In the genomic region with DNA sequence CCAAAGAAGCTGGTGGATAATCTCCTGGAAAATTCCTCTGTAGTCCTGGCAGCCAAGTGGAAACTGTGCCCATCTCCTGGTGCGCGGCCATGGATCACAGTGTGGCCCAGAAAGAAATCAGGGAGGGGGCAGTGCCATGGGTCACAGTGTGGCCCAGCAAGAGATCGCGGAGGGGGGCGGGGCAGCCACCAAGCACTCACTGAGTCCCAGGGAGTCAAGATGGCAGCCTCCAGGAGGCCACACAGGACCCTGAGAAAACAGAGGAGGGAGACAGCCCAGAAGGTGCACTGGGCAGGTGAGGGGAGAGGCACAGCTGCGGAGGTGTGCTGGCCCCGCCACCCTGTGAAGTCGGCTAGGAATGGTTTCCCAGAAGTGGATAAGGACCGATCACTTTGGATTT, we compare ENCODE assay signal across 29 cellular contexts. TPM values are rescaled to one million over a fixed set of nuclear protein-coding genes. Genes with fewer than 3 reads are reported as not detected.
"Had no signal": no experiment of that assay in that cellular context is flagged by ENCODE, and none has a peak within 500 bp of the region (broad histone marks: within the 10 kb centered on the region; RNA-seq: fewer than 3 reads in every experiment).

No MANE protein-coding gene starts in this region.

- H3K4me1 Mint-ChIP-seq: activated CD4-positive, alpha-beta T cell treated with anti-CD3 and anti-CD28 coated beads, Interleukin-2, amount 10 ng/mL, durations not matched to agents 7 days and 5 days; activated naive CD4-positive, alpha-beta T cell treated with anti-CD3 and anti-CD28 coated beads, Interleukin-2, amount 50 U/mL, for 24 hours; activated naive CD8-positive, alpha-beta T cell treated with anti-CD3 and anti-CD28 coated beads, Interleukin-2, amount 50 U/mL, for 24 hours had no signal

- H3K9me3 ChIP-seq: gastroesophageal sphincter, right atrium auricular region, spleen, upper lobe of left lung had no signal

- H3K79me2 ChIP-seq: parathyroid adenoma had no signal

- FAIRE-seq: colon, kidney had no signal

- DNase-seq: activated CD4-positive, alpha-beta T cell treated with anti-CD3 and anti-CD28 coated beads for 1 hour; activated CD4-positive, alpha-beta T cell treated with anti-CD3 and anti-CD28 coated beads, Interleukin-2, amount 10 ng/mL, durations not matched to agents 7 days and 5 days; activated CD8-positive, alpha-beta T cell treated with anti-CD3 and anti-CD28 coated beads, Interleukin-2, amount 10 ng/mL, durations not matched to agents 7 days and 5 days; activated naive CD8-positive, alpha-beta T cell treated with anti-CD3 and anti-CD28 coated beads, Interleukin-2, amount 50 U/mL, for 24 hours; amygdala; central memory CD4-positive, alpha-beta T cell; effector memory CD4-positive, alpha-beta T cell; erythroblast; hippocampal formation; kidney; left colon; midbrain; naive thymus-derived CD4-positive, alpha-beta T cell; nucleus accumbens; spleen; T-helper 2 cell had no signal

- H2AFZ ChIP-seq: parathyroid adenoma had no signal

- H3K4me3 Mint-ChIP-seq: activated CD4-positive, alpha-beta T cell treated with anti-CD3 and anti-CD28 coated beads, Interleukin-2, amount 10 ng/mL, durations not matched to agents 7 days and 5 days; activated CD8-positive, alpha-beta T cell treated with anti-CD3 and anti-CD28 coated beads, Interleukin-2, amount 10 ng/mL, durations not matched to agents 7 days and 5 days; activated naive CD4-positive, alpha-beta T cell treated with anti-CD3 and anti-CD28 coated beads, Interleukin-2, amount 50 U/mL, for 24 hours; activated naive CD8-positive, alpha-beta T cell treated with anti-CD3 and anti-CD28 coated beads, Interleukin-2, amount 50 U/mL, for 24 hours; naive thymus-derived CD4-positive, alpha-beta T cell; neural crest cell; stimulated activated naive CD8-positive, alpha-beta T cell treated with anti-CD3 and anti-CD28 coated beads, Interleukin-15, Interleukin-2, amounts not matched to agents 100 ng/mL and 50 ng/mL, for 24 hours; WTC11 had no signal

- H3K27me3 Mint-ChIP-seq: activated CD4-positive, alpha-beta T cell treated with anti-CD3 and anti-CD28 coated beads, Interleukin-2, amount 10 ng/mL, durations not matched to agents 7 days and 5 days; activated naive CD4-positive, alpha-beta T cell treated with anti-CD3 and anti-CD28 coated beads, Interleukin-2, amount 50 U/mL, for 24 hours; stimulated activated naive CD8-positive, alpha-beta T cell treated with anti-CD3 and anti-CD28 coated beads, Interleukin-15, Interleukin-2, amounts not matched to agents 100 ng/mL and 50 ng/mL, for 24 hours had no signal

- H3K9ac ChIP-seq: parathyroid adenoma had no signal

- H3K27ac Mint-ChIP-seq: activated CD4-positive, alpha-beta T cell treated with anti-CD3 and anti-CD28 coated beads, Interleukin-2, amount 10 ng/mL, durations not matched to agents 7 days and 5 days; activated CD8-positive, alpha-beta T cell treated with anti-CD3 and anti-CD28 coated beads, Interleukin-2, amount 10 ng/mL, durations not matched to agents 7 days and 5 days; activated naive CD4-positive, alpha-beta T cell treated with anti-CD3 and anti-CD28 coated beads, Interleukin-2, amount 50 U/mL, for 24 hours; activated naive CD8-positive, alpha-beta T cell treated with anti-CD3 and anti-CD28 coated beads, Interleukin-2, amount 50 U/mL, for 24 hours; naive thymus-derived CD4-positive, alpha-beta T cell; stimulated activated naive CD8-positive, alpha-beta T cell treated with anti-CD3 and anti-CD28 coated beads, Interleukin-15, Interleukin-2, amounts not matched to agents 100 ng/mL and 50 ng/mL, for 24 hours; WTC11 had no signal

- H3K36me3 Mint-ChIP-seq: activated naive CD4-positive, alpha-beta T cell treated with anti-CD3 and anti-CD28 coated beads, Interleukin-2, amount 50 U/mL, for 24 hours; naive thymus-derived CD4-positive, alpha-beta T cell; WTC11 had no signal

- H3K36me3 ChIP-seq: gastroesophageal sphincter, right atrium auricular region, spleen, upper lobe of left lung had no signal

- ATAC-seq: activated CD8-positive, alpha-beta T cell treated with anti-CD3 and anti-CD28 coated beads, Interleukin-2, amount 10 ng/mL, durations not matched to agents 7 days and 5 days; activated naive CD8-positive, alpha-beta T cell treated with anti-CD3 and anti-CD28 coated beads, Interleukin-2, amount 50 U/mL, for 24 hours; gastroesophageal sphincter; left colon; naive thymus-derived CD4-positive, alpha-beta T cell; WTC11 had no signal

- H3K27me3 ChIP-seq: right atrium auricular region, upper lobe of left lung had no signal

- H3K4me3 ChIP-seq: dorsolateral prefrontal cortex, gastroesophageal sphincter, right atrium auricular region, spleen, upper lobe of left lung had no signal

- H3K9me3 Mint-ChIP-seq: activated CD4-positive, alpha-beta T cell treated with anti-CD3 and anti-CD28 coated beads, Interleukin-2, amount 10 ng/mL, durations not matched to agents 7 days and 5 days; activated naive CD4-positive, alpha-beta T cell treated with anti-CD3 and anti-CD28 coated beads, Interleukin-2, amount 50 U/mL, for 24 hours; activated naive CD8-positive, alpha-beta T cell treated with anti-CD3 and anti-CD28 coated beads, Interleukin-2, amount 50 U/mL, for 24 hours; neural crest cell; stimulated activated naive CD8-positive, alpha-beta T cell treated with anti-CD3 and anti-CD28 coated beads, Interleukin-15, Interleukin-2, amounts not matched to agents 100 ng/mL and 50 ng/mL, for 24 hours; WTC11 had no signal

- H3K27ac ChIP-seq: dorsolateral prefrontal cortex, gastroesophageal sphincter, parathyroid adenoma, right atrium auricular region, spleen, upper lobe of left lung had no signal

- H3K4me1 ChIP-seq: gastroesophageal sphincter, parathyroid adenoma, right atrium auricular region, upper lobe of left lung had no signal

RNA-seq across cellular contexts. Expression of a gene that starts 8.1 kb away (rescaled TPM):
- total RNA-seq: activated CD4-positive, alpha-beta T cell treated with anti-CD3 and anti-CD28 coated beads, Interleukin-2, amount 10 ng/mL, durations not matched to agents 7 days and 5 days; activated CD8-positive, alpha-beta T cell treated with anti-CD3 and anti-CD28 coated beads, Interleukin-2, amount 10 ng/mL, durations not matched to agents 7 days and 5 days; fibroblast of villous mesenchyme; left colon; naive thymus-derived CD4-positive, alpha-beta T cell; pulmonary artery endothelial cell; right atrium auricular region; spleen; subcutaneous adipose tissue; WTC11 had no signal

RNA-seq across cellular contexts. Expression of a gene that starts 27.3 kb away (rescaled TPM):
- total RNA-seq: activated CD4-positive, alpha-beta T cell treated with anti-CD3 and anti-CD28 coated beads, Interleukin-2, amount 10 ng/mL, durations not matched to agents 7 days and 5 days; activated CD8-positive, alpha-beta T cell treated with anti-CD3 and anti-CD28 coated beads, Interleukin-2, amount 10 ng/mL, durations not matched to agents 7 days and 5 days; left colon; naive thymus-derived CD4-positive, alpha-beta T cell; spleen; WTC11 had no signal

RNA-seq across cellular contexts. Expression of a gene that starts 50.8 kb away (rescaled TPM):
- total RNA-seq: activated CD8-positive, alpha-beta T cell treated with anti-CD3 and anti-CD28 coated beads, Interleukin-2, amount 10 ng/mL, durations not matched to agents 7 days and 5 days had no signal
